In genomic region chr5:171129308-171129707, GRCh38 we compare ENCODE assay signal across 30 cellular contexts.
"Had no signal": no experiment of that assay in that cellular context is flagged by ENCODE, and none has a peak within 500 bp of the region (broad histone marks: within the 10 kb centered on the region; RNA-seq: fewer than 3 reads in every experiment).

No MANE protein-coding gene starts in this region.

- H3K4me1 Mint-ChIP-seq: naive B cell; nephron progenitor cell; stimulated activated memory B cell treated with anti-CD40 and anti-IgM and Interleukin-4, amounts not matched to agents 10 μg/mL and 1 μg/mL and 100 μg/mL, for 72 hours; stimulated activated naive CD8-positive, alpha-beta T cell treated with anti-CD3 and anti-CD28 coated beads, Interleukin-15, amount 100 ng/mL, for 72 hours had no signal

- DNase-seq: activated CD4-positive, alpha-beta T cell treated with anti-CD3 and anti-CD28 coated beads for 4 hours; activated CD4-positive, alpha-beta T cell treated with anti-CD3 and anti-CD28 coated beads, Interleukin-2, amount 50 U/mL, for 4 hours; activated effector memory CD4-positive, alpha-beta T cell treated with Interleukin-2 at 50 U/mL for 16 hours; activated naive CD4-positive, alpha-beta T cell treated with Interleukin-2 at 50 U/mL for 16 hours; activated T-cell treated with anti-CD3 and anti-CD28 coated beads for 4 hours; adrenal gland; cerebellar nuclear complex; colonic mucosa; effector CD8-positive, alpha-beta T cell; glutamatergic neuron; kidney glomerular epithelial cell; left lung; naive B cell; nephron progenitor cell; ovary; stimulated activated CD4-positive, alpha-beta T cell treated with anti-CD3 and anti-CD28 coated beads, Interleukin-1b, Interleukin-23, amount 100 ng/mL, for 48 hours; stimulated activated CD4-positive, alpha-beta T cell treated with anti-CD3 and anti-CD28 coated beads, Interleukin-4, amount 100 ng/mL, for 4 hours; stimulated activated CD8-positive, alpha-beta memory T cell treated with anti-CD3 and anti-CD28 coated beads, Interleukin-4, amount 100 ng/mL, for 48 hours; stimulated activated naive CD8-positive, alpha-beta T cell treated with anti-CD3 and anti-CD28 coated beads, Interleukin-15, amount 100 ng/mL, for 72 hours; substantia nigra; upper lobe of left lung had no signal

- H3K27ac ChIP-seq: adrenal gland, ascending aorta, cardiac muscle cell, colonic mucosa, hepatocyte, left lung, ovary, prostate gland, upper lobe of left lung, vagina had no signal

- H3K4me3 Mint-ChIP-seq: activated naive CD8-positive, alpha-beta T cell; brain; naive B cell; nephron progenitor cell; stimulated activated memory B cell treated with anti-CD40 and anti-IgM and Interleukin-4, amounts not matched to agents 10 μg/mL and 1 μg/mL and 100 μg/mL, for 72 hours; stimulated activated naive CD8-positive, alpha-beta T cell treated with anti-CD3 and anti-CD28 coated beads, Interleukin-15, amount 100 ng/mL, for 72 hours had no signal

- H3K36me3 Mint-ChIP-seq: activated naive CD8-positive, alpha-beta T cell; naive B cell; stimulated activated memory B cell treated with anti-CD40 and anti-IgM and Interleukin-4, amounts not matched to agents 10 μg/mL and 1 μg/mL and 100 μg/mL, for 72 hours had no signal

- H3K4me3 ChIP-seq: adrenal gland, ascending aorta, cardiac muscle cell, colonic mucosa, hepatocyte, left lung, ovary, prostate gland, smooth muscle cell, upper lobe of left lung, vagina had no signal

- H2AFZ ChIP-seq: hepatocyte had no signal

- ATAC-seq: left lung; stimulated activated memory B cell treated with anti-CD40 and anti-IgM and Interleukin-4, amounts not matched to agents 10 μg/mL and 1 μg/mL and 100 μg/mL, for 72 hours; stimulated activated naive CD8-positive, alpha-beta T cell treated with anti-CD3 and anti-CD28 coated beads, Interleukin-15, amount 100 ng/mL, for 72 hours had no signal

- H3K79me2 ChIP-seq: hepatocyte had no signal

- H3K9me3 Mint-ChIP-seq: nephron progenitor cell; stimulated activated memory B cell treated with anti-CD40 and anti-IgM and Interleukin-4, amounts not matched to agents 10 μg/mL and 1 μg/mL and 100 μg/mL, for 72 hours; stimulated activated naive CD8-positive, alpha-beta T cell treated with anti-CD3 and anti-CD28 coated beads, Interleukin-15, amount 100 ng/mL, for 72 hours had no signal

- H3K27me3 ChIP-seq: adrenal gland, ascending aorta, cardiac muscle cell, colonic mucosa, hepatocyte, left lung, ovary, upper lobe of left lung, vagina had no signal

- H3K36me3 ChIP-seq: adrenal gland, ascending aorta, cardiac muscle cell, colonic mucosa, left lung, ovary, prostate gland, upper lobe of left lung, vagina had no signal

- H3K4me1 ChIP-seq: adrenal gland, ascending aorta, colonic mucosa, left lung, prostate gland, upper lobe of left lung, vagina had no signal

- H3K27ac Mint-ChIP-seq: activated naive CD8-positive, alpha-beta T cell; brain; naive B cell; nephron progenitor cell; stimulated activated memory B cell treated with anti-CD40 and anti-IgM and Interleukin-4, amounts not matched to agents 10 μg/mL and 1 μg/mL and 100 μg/mL, for 72 hours; stimulated activated naive CD8-positive, alpha-beta T cell treated with anti-CD3 and anti-CD28 coated beads, Interleukin-15, amount 100 ng/mL, for 72 hours had no signal

- H3K9me3 ChIP-seq: adrenal gland, ascending aorta, colonic mucosa, left lung, ovary, prostate gland, upper lobe of left lung, vagina had no signal

- H3K27me3 Mint-ChIP-seq: naive B cell; stimulated activated naive CD8-positive, alpha-beta T cell treated with anti-CD3 and anti-CD28 coated beads, Interleukin-15, amount 100 ng/mL, for 72 hours had no signal

- H3K4me2 ChIP-seq: hepatocyte, smooth muscle cell had no signal
